ENCODE assay signal across 8 cellular contexts in genomic region chr3:66998075-66998898, GRCh38. TPM values are rescaled to one million over a fixed set of nuclear protein-coding genes. Genes with fewer than 3 reads are reported as not detected.
A peak's percentile ranks its signal among the peaks of the same experiment; 100 is the strongest.
DNase-seq lines count a peak whose midpoint lies in the region; ATAC-seq and TF ChIP-seq lines count a peak whose summit lies in the region.

Gene KBTBD8, plus strand, starts transcription at chr3:66998307. Its CDS starts 49 bp downstream, at chr3:66998356.

- H3K27ac ChIP-seq in SU-DHL-6 (ENCODE audit: low read depth, low read length) (peak within 1 kb of the TSS; percentile 84), testis (peak within 1 kb of the TSS; percentile 54 to 60)

- intact Hi-C loops in testis (cut with DNase I; ENCODE audit: low total_unique reads), result no loop called here

- H3K36me3 Mint-ChIP-seq in activated naive CD8-positive, alpha-beta T cell treated with anti-CD3 and anti-CD28 coated beads for 36 hours, result peaks cover 15% of the 10 kb centered on the region
- no peaks in the 10 kb centered on the region for H3K36me3 Mint-ChIP-seq in glutamatergic neuron (ENCODE audit: unreplicated experiment)

- H3K9ac ChIP-seq in SU-DHL-6 (ENCODE audit: low read length), result peak within 1 kb of the TSS; percentile 67

- peak within 1 kb of the TSS; percentile 60 for H2AFZ ChIP-seq in SU-DHL-6 (ENCODE audit: low read depth, low read length, severe bottlenecking)

- TF ChIP-seq CTCF in GM12864 (IDR thresholded peaks at IDR 0.05; ENCODE audit: low read depth, low read length, missing control alignments), result no peak
- TF ChIP-seq CTCF in SU-DHL-6 (IDR thresholded peaks at IDR 0.05; ENCODE audit: insufficient read depth, low read length, poor library complexity, severe bottlenecking), result no peak
- TF ChIP-seq CTCF in glutamatergic neuron (IDR thresholded peaks at IDR 0.05; ENCODE audit: partially characterized antibody, unreplicated experiment), result no peak
- TF ChIP-seq CTCF in omental fat pad (IDR thresholded peaks at IDR 0.05), result no peak
- TF ChIP-seq CTCF in testis (IDR thresholded peaks at IDR 0.05), result no peak

- no peak for TF ChIP-seq POLR2A in testis (IDR thresholded peaks at IDR 0.05)

- peaks cover 24% of the 10 kb centered on the region for H3K4me1 Mint-ChIP-seq in activated naive CD8-positive, alpha-beta T cell treated with anti-CD3 and anti-CD28 coated beads for 36 hours
- H3K4me1 Mint-ChIP-seq in glutamatergic neuron (ENCODE audit: low read depth, unreplicated experiment), result peaks cover 5% of the 10 kb centered on the region

- no peaks in the 10 kb centered on the region for H3K4me1 ChIP-seq in testis

- peaks cover 20% of the 10 kb centered on the region for H3K36me3 ChIP-seq in SU-DHL-6 (ENCODE audit: low read length)
- H3K36me3 ChIP-seq in testis (ENCODE audit: low read depth, missing control alignments), result no peaks in the 10 kb centered on the region

- peaks cover 29% of the 10 kb centered on the region for H3K27me3 Mint-ChIP-seq in activated naive CD8-positive, alpha-beta T cell treated with anti-CD3 and anti-CD28 coated beads for 36 hours
- peaks cover 4% of the 10 kb centered on the region for H3K27me3 Mint-ChIP-seq in glutamatergic neuron (ENCODE audit: unreplicated experiment)

- H3K9me3 ChIP-seq in SU-DHL-6 (ENCODE audit: insufficient read depth, low read length), result no peaks in the 10 kb centered on the region
- H3K9me3 ChIP-seq in testis, result no peaks in the 10 kb centered on the region

- peaks cover 20% of the 10 kb centered on the region for H4K20me1 ChIP-seq in SU-DHL-6 (ENCODE audit: low read depth, low read length)

- ATAC-seq in HG02678 (IDR thresholded peaks at IDR 0.05; ENCODE audit: unreplicated experiment) (peak; percentile 95), omental fat pad (ENCODE audit: low FRiP score) (peak; percentile 100)

- peak within 1 kb of the TSS; percentile 94 for H3K27ac Mint-ChIP-seq in activated naive CD8-positive, alpha-beta T cell treated with anti-CD3 and anti-CD28 coated beads for 36 hours
- peak within 1 kb of the TSS; percentile 74 for H3K27ac Mint-ChIP-seq in glutamatergic neuron (ENCODE audit: unreplicated experiment)

- H3K4me2 ChIP-seq in SU-DHL-6 (ENCODE audit: low read depth, low read length, poor library complexity, severe bottlenecking), result peak within 1 kb of the TSS; percentile 99

- H3F3A ChIP-seq in SU-DHL-6 (ENCODE audit: insufficient read depth), result peaks cover 25% of the 10 kb centered on the region

- WGBS in testis, 2 donors, result 0 to 1% methylated on average over 73 of the region's 76 CpGs

- DNase-seq in GM12864 (ENCODE audit: low read depth) (peak; percentile 97), NCI-H128 (lab: John Stamatoyannopoulos, UW; ENCODE audit: unreplicated experiment) (peak; percentile 88), glutamatergic neuron (peak; percentile 97), omental fat pad (ENCODE audit: low spot score) (peak; percentile 87), testis (peak; percentile 99)
- peak; percentile 98 for DNase-seq in activated naive CD8-positive, alpha-beta T cell treated with anti-CD3 and anti-CD28 coated beads for 36 hours

- no peaks in the 10 kb centered on the region for H3K9me3 Mint-ChIP-seq in activated naive CD8-positive, alpha-beta T cell treated with anti-CD3 and anti-CD28 coated beads for 36 hours
- H3K9me3 Mint-ChIP-seq in glutamatergic neuron (ENCODE audit: unreplicated experiment), result peaks cover 11% of the 10 kb centered on the region

- H3K79me2 ChIP-seq in SU-DHL-6 (ENCODE audit: insufficient read depth, low read length), result peaks cover 51% of the 10 kb centered on the region

- peak within 1 kb of the TSS; percentile 82 for H3K4me3 ChIP-seq in GM12864 (ENCODE audit: low read depth, low read length)
- H3K4me3 ChIP-seq in SU-DHL-6 (ENCODE audit: insufficient read depth, low read length, poor library complexity, severe bottlenecking), result peak within 1 kb of the TSS; percentile 74
- H3K4me3 ChIP-seq in testis, result peak within 1 kb of the TSS; percentile 79 to 84

- H3K27me3 ChIP-seq in SU-DHL-6 (ENCODE audit: low read length) (no peaks in the 10 kb centered on the region), testis (no peaks in the 10 kb centered on the region)

- H3K4me3 Mint-ChIP-seq in activated naive CD8-positive, alpha-beta T cell treated with anti-CD3 and anti-CD28 coated beads for 36 hours, result peak within 1 kb of the TSS; percentile 97
- H3K4me3 Mint-ChIP-seq in glutamatergic neuron (ENCODE audit: unreplicated experiment), result peak within 1 kb of the TSS; percentile 91

- H3K9me2 ChIP-seq in SU-DHL-6 (replicated peaks; ENCODE audit: insufficient read depth, low read length), result no peaks in the 10 kb centered on the region

RNA-seq across cellular contexts. Expression of gene KBTBD8, which starts in this region (rescaled TPM):
- total RNA-seq in activated naive CD8-positive, alpha-beta T cell treated with anti-CD3 and anti-CD28 coated beads for 36 hours, result 10 to 100 TPM; 28.5 to 30.6 TPM
- 8.6 TPM for total RNA-seq in glutamatergic neuron (ENCODE audit: unreplicated experiment)
- 1 to 10 TPM in 3 of 4 donors, under 1 TPM in 1; 0.84 to 3.1 (median 1.6) TPM for total RNA-seq in omental fat pad
- total RNA-seq in testis, result 10 to 100 TPM in 1 of 2 donors, 1 to 10 TPM in 1; 10.0 to 12.2 TPM
- polyA plus RNA-seq in testis (ENCODE audit: insufficient read depth, low read depth, low replicate concordance), result 8.4 TPM

Comparison
In these comparisons a context has a peak if more than half of its experiments do, and no peak if none do; other contexts are left out.
1. Peak in every context shown above with its lines: DNase-seq, ATAC-seq, H3K4me3 ChIP-seq and H3K27ac ChIP-seq.